ENCODE assay signal across 12 cellular contexts in the genomic region with DNA sequence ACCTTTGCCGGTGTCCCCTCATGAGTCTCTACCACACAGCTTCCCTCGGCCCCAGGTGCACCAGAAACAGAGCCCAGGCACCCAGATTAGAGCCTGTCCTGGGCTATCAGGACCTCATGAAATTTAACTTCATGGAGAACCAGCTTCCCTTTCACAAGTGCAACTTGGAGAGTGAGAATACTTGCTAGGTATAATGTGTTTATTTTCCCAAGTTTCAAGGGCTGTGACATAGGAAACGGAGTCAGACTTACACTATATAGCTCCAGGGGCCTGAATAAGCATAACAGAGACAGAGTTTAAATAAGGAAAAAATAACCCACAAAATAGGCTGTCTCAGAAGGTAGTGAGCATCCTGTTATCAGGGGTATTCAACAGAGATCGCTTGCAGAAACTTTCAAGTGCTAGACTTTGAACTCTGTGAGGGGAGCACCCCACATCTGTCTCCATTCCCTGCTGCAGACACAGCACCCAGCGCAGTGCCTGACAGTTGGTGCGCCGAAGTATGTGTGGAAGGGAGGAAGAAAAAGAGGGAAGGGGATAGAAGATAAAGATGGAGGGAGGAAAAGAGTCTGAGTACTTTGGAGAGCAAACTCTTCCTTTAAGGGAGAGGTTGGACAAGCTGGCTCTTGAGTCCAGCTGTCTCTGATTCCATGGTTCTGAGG.
DNase-seq lines count a peak whose midpoint lies in the region; TF ChIP-seq lines count a peak whose summit lies in the region.
"Had no signal": no experiment of that assay in that cellular context is flagged by ENCODE, and none has a peak within 500 bp of the region (broad histone marks: within the 10 kb centered on the region; RNA-seq: fewer than 3 reads in every experiment).

No MANE protein-coding gene starts in this region.

- no peaks in the 10 kb centered on the region for H3K9me3 ChIP-seq in Loucy (ENCODE audit: insufficient read depth, low read depth, low read length)
- H3K9me3 ChIP-seq in adrenal gland (replicated peaks in 1 of 3): no peaks in the 10 kb centered on the region
- H3K9me3 ChIP-seq in hepatocyte (ENCODE audit: low read depth): no peaks in the 10 kb centered on the region
- no peaks in the 10 kb centered on the region for H3K9me3 ChIP-seq in skeletal muscle satellite cell (replicated peaks; ENCODE audit: low read length)

- peaks cover 17% of the 10 kb centered on the region for H3K4me1 ChIP-seq in Loucy (ENCODE audit: insufficient read depth, low read length, poor library complexity, severe bottlenecking)
- H3K4me1 ChIP-seq in adrenal gland (replicated peaks in 1 of 2): peaks cover 26 to 45% of the 10 kb centered on the region in 2 donors
- H3K4me1 ChIP-seq in hepatocyte (ENCODE audit: insufficient read depth): peaks cover 21% of the 10 kb centered on the region
- peaks cover 25% of the 10 kb centered on the region for H3K4me1 ChIP-seq in skeletal muscle satellite cell (ENCODE audit: control insufficient read depth, insufficient read depth, low read length)
- H3K4me1 ChIP-seq: foreskin keratinocyte had no signal

- H3K36me3 ChIP-seq in Loucy (ENCODE audit: insufficient read depth, low read length) (no peaks in the 10 kb centered on the region), adrenal gland (replicated peaks in 1 of 2) (no peaks in the 10 kb centered on the region), hepatocyte (replicated peaks; ENCODE audit: insufficient read depth, low read depth) (no peaks in the 10 kb centered on the region), skeletal muscle satellite cell (ENCODE audit: insufficient read depth, low read length) (no peaks in the 10 kb centered on the region)

- DNase-seq in adrenal gland: peak in 3 of 7 donors; percentile 10 to 25 (median 21)
- no peak for DNase-seq in hepatocyte (ENCODE audit: low spot score)
- no peak for DNase-seq in ACHN
- DNase-seq in activated naive CD4-positive, alpha-beta T cell (lab: John Stamatoyannopoulos, UW): no peak
- no peak for DNase-seq in NCI-H2081 treated with DMSO at 0.1 percent for 48 hours (lab: John Stamatoyannopoulos, UW)
- DNase-seq: activated CD4-positive, alpha-beta T cell treated with anti-CD3 and anti-CD28 coated beads for 48 hours; Calu3; cortex of kidney; foreskin keratinocyte; NCI-H1436 treated with DMSO at 0.1 percent for 48 hours had no signal

- TF ChIP-seq POLR2A in adrenal gland (IDR thresholded peaks at IDR 0.05): no peak

- H3K79me2 ChIP-seq in Loucy (ENCODE audit: insufficient read depth, low read length) (no peaks in the 10 kb centered on the region), hepatocyte (no peaks in the 10 kb centered on the region)

- H3K9me2 ChIP-seq in Loucy (replicated peaks; ENCODE audit: low read depth, low read length) (no peaks in the 10 kb centered on the region), hepatocyte (replicated peaks; ENCODE audit: insufficient read depth) (no peaks in the 10 kb centered on the region)

- peak overlapping the region; percentile 50 for H2AFZ ChIP-seq in Loucy (ENCODE audit: low read length)
- no peak overlapping the region for H2AFZ ChIP-seq in hepatocyte

- H3K27me3 ChIP-seq in Loucy (ENCODE audit: insufficient read depth, low read length, poor library complexity, severe bottlenecking) (no peaks in the 10 kb centered on the region), adrenal gland (no peaks in the 10 kb centered on the region), hepatocyte (no peaks in the 10 kb centered on the region), skeletal muscle satellite cell (ENCODE audit: control insufficient read depth, insufficient read depth, low read length) (peaks cover 28% of the 10 kb centered on the region)

- in situ Hi-C loops in ACHN (cut with HindIII; ENCODE audit: low pct_ligation_motif_present, low pct_unique_long_range_greater_than_20kb, low sequenced_read_pairs): no loop called here

- H3K4me3 ChIP-seq in Loucy (ENCODE audit: low read length, poor library complexity, severe bottlenecking): no peak overlapping the region
- no peak overlapping the region for H3K4me3 ChIP-seq in adrenal gland
- no peak overlapping the region for H3K4me3 ChIP-seq in hepatocyte
- peak overlapping the region; percentile 65 for H3K4me3 ChIP-seq in skeletal muscle satellite cell (ENCODE audit: low read length)

- 77 to 86% (median 83%) methylated on average over 7 of the region's 7 CpGs for WGBS in adrenal gland, 4 donors
- WGBS in hepatocyte (ENCODE audit: low lambda C conversion rate, missing lambda C conversion rate): 88% methylated on average over 7 of the region's 7 CpGs

- intact Hi-C loops in adrenal gland (cut with DNase I): loop anchor here in 1 of 2 donors (5.0 kb wide), 1 partner anchor 124 kb away; no protein-coding TSS in a partner anchor

- H3F3A ChIP-seq in Loucy (ENCODE audit: low read depth): no peaks in the 10 kb centered on the region

- TF ChIP-seq CTCF in Loucy (conservative IDR thresholded peaks at IDR 0.05; ENCODE audit: low read length) (no peak), adrenal gland (IDR thresholded peaks at IDR 0.05) (no peak), hepatocyte (IDR thresholded peaks at IDR 0.05; ENCODE audit: poor library complexity) (no peak)

- H3K9ac ChIP-seq in Loucy (ENCODE audit: low read depth, low read length, poor library complexity, severe bottlenecking): no peak overlapping the region
- H3K9ac ChIP-seq in skeletal muscle satellite cell (ENCODE audit: low read depth, low read length): no peak overlapping the region

- H3K27ac ChIP-seq in adrenal gland (peak overlapping the region in 4 of 5 donors; percentile 45 to 89 (median 64)), hepatocyte (peak overlapping the region; percentile 62)
- H3K27ac ChIP-seq: foreskin keratinocyte had no signal

- H3K4me2 ChIP-seq in Loucy (ENCODE audit: low read depth, low read length, poor library complexity, severe bottlenecking): no peak overlapping the region
- H3K4me2 ChIP-seq in hepatocyte: no peak overlapping the region
- H3K4me2 ChIP-seq in skeletal muscle satellite cell (ENCODE audit: low read length): peak overlapping the region; percentile 84

- H4K20me1 ChIP-seq in Loucy (ENCODE audit: insufficient read depth, low read length, poor library complexity, severe bottlenecking) (no peaks in the 10 kb centered on the region), hepatocyte (ENCODE audit: insufficient read depth, poor library complexity, severe bottlenecking) (no peaks in the 10 kb centered on the region)
